10 cellular contexts compared by ENCODE assay signal in the genomic region with DNA sequence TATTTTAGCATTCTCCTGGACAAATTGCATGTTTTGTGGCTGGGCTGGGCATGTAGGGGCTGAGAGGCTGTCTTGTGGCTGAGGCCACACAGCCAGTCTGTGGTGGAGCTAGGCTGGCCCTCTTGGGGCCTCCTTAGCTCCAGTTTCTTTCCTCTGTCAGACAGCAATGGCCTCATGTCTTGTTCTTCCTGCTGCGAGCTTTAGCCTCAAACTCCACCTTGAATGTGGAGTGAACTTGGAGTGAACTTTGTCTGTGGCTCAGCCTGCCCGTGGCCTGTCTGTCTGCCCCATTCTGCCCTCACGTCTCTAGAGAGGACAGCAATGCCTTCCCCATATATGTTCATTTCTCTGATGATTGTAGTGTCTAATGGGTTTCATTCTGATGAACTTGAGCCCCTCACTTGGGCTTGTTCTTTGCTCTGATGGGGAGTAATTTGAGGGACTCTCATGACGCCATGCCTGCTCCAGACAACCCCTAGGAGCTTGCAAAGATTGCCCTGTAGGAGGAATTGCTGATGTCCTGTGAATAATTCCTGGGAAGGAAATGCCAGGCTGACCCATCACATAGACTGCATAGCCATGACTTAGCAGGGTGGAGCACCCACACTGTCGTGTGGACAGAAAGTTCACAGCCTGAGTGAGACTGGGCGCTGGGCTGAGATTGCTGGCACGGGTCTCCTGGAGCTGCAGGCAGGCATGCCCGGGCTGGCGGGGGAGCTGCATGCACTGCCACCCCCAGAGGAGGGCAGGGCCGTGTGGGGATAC. TPM values are rescaled to one million over a fixed set of nuclear protein-coding genes. Genes with fewer than 3 reads are reported as not detected.
DNase-seq lines count a peak whose midpoint lies in the region; ATAC-seq and TF ChIP-seq lines count a peak whose summit lies in the region.
"Had no signal": no experiment of that assay in that cellular context is flagged by ENCODE, and none has a peak within 500 bp of the region (broad histone marks: within the 10 kb centered on the region; RNA-seq: fewer than 3 reads in every experiment).

No MANE protein-coding gene starts in this region.

- H3K4me1 Mint-ChIP-seq in glutamatergic neuron (ENCODE audit: low read depth, unreplicated experiment) (peaks cover 63% of the 10 kb centered on the region), nephron progenitor cell (peaks cover 72% of the 10 kb centered on the region)

- H3K27me3 ChIP-seq in thoracic aorta (replicated peaks; ENCODE audit: insufficient read depth) = no peaks in the 10 kb centered on the region

- no peaks in the 10 kb centered on the region for H3K36me3 ChIP-seq in thoracic aorta

- no peaks in the 10 kb centered on the region for H3K9me3 ChIP-seq in thoracic aorta

- H3K36me3 Mint-ChIP-seq in glutamatergic neuron (ENCODE audit: unreplicated experiment) (no peaks in the 10 kb centered on the region), nephron progenitor cell (ENCODE audit: low read depth) (peaks cover 10% of the 10 kb centered on the region)

- peaks cover 41 to 78% of the 10 kb centered on the region in 2 donors for H3K4me1 ChIP-seq in thoracic aorta (ENCODE audit: control insufficient read depth in 1 of 2, low read depth in 2 of 2)

- DNase-seq in HPDE6-E6E7 (ENCODE audit: extremely low spot score) (peak; percentile 47), SW 1271 (lab: John Stamatoyannopoulos, UW) (peak; percentile 37 to 80), glutamatergic neuron (no peak), thoracic aorta (ENCODE audit: low spot score) (no peak), nephron progenitor cell (no peak)
- DNase-seq: effector memory CD4-positive, alpha-beta T cell; NK-92 treated with Interleukin-12 subunit alpha and Interleukin-12 subunit beta, amount 100 ng/mL, for 24 hours had no signal

- ATAC-seq in thoracic aorta (ENCODE audit: insufficient number of reproducible peaks, low FRiP score, low read depth) (no peak), GM18502 (IDR thresholded peaks at IDR 0.05; ENCODE audit: poor library complexity, unreplicated experiment) (no peak), HG03095 (IDR thresholded peaks at IDR 0.05; ENCODE audit: unreplicated experiment) (no peak)

- peaks cover 17% of the 10 kb centered on the region for H3K9me3 Mint-ChIP-seq in glutamatergic neuron (ENCODE audit: unreplicated experiment)
- peaks cover 3% of the 10 kb centered on the region for H3K9me3 Mint-ChIP-seq in nephron progenitor cell
- H3K9me3 Mint-ChIP-seq: stimulated activated naive CD8-positive, alpha-beta T cell treated with anti-CD3 and anti-CD28 coated beads, Interleukin-15, Interleukin-2, amounts not matched to agents 100 ng/mL and 50 ng/mL, for 24 hours had no signal

- peaks cover 14% of the 10 kb centered on the region for H3K27me3 Mint-ChIP-seq in glutamatergic neuron (ENCODE audit: unreplicated experiment)
- H3K27me3 Mint-ChIP-seq in nephron progenitor cell (ENCODE audit: low read depth, poor library complexity) = peaks cover 9% of the 10 kb centered on the region

- peak overlapping the region; percentile 8 for H3K4me3 ChIP-seq in thoracic aorta

- peak overlapping the region; percentile 29 to 80 for H3K27ac ChIP-seq in thoracic aorta

- TF ChIP-seq CTCF in glutamatergic neuron (IDR thresholded peaks at IDR 0.05; ENCODE audit: partially characterized antibody, unreplicated experiment) (no peak), thoracic aorta (IDR thresholded peaks at IDR 0.05) (no peak), nephron progenitor cell (IDR thresholded peaks at IDR 0.05) (no peak)

- H3K27ac Mint-ChIP-seq in glutamatergic neuron (ENCODE audit: unreplicated experiment) (peak overlapping the region; percentile 60), nephron progenitor cell (no peak overlapping the region)

- H3K4me3 Mint-ChIP-seq in glutamatergic neuron (ENCODE audit: unreplicated experiment) = peak overlapping the region; percentile 47
- H3K4me3 Mint-ChIP-seq in nephron progenitor cell = no peak overlapping the region
- H3K4me3 Mint-ChIP-seq: stimulated activated naive CD8-positive, alpha-beta T cell treated with anti-CD3 and anti-CD28 coated beads, Interleukin-15, Interleukin-2, amounts not matched to agents 100 ng/mL and 50 ng/mL, for 24 hours had no signal

RNA-seq across cellular contexts. Expression of a gene that starts 42.6 kb away (rescaled TPM):
- 49.6 TPM for total RNA-seq in glutamatergic neuron (ENCODE audit: unreplicated experiment)
- 100 to 1,000 TPM in 1 of 2 donors, 10 to 100 TPM in 1; 58.1 to 102 TPM for total RNA-seq in thoracic aorta

Comparison
In these comparisons a context has a peak if more than half of its experiments do, and no peak if none do; other contexts are left out.
1. DNase-seq: peak in HPDE6-E6E7 (single experiment) and SW 1271 (2 of 2); none in glutamatergic neuron (single experiment), thoracic aorta (single experiment) and nephron progenitor cell (single experiment).